ENCODE assay signal across 14 cellular contexts in genomic region chr14:22635980-22636379, GRCh38. TPM values are rescaled to one million over a fixed set of nuclear protein-coding genes. Genes with fewer than 3 reads are reported as not detected.
"Had no signal": no experiment of that assay in that cellular context is flagged by ENCODE, and none has a peak within 500 bp of the region (broad histone marks: within the 10 kb centered on the region; RNA-seq: fewer than 3 reads in every experiment).

No MANE protein-coding gene starts in this region.

RNA-seq across cellular contexts. Expression of gene OR6J1, which starts 8.2 kb away (rescaled TPM):
- total RNA-seq: activated B cell treated with CpG ODN at 0.5 μM for 24 hours; activated CD4-positive, alpha-beta memory T cell treated with anti-CD3 and anti-CD28 coated beads for 36 hours; activated CD4-positive, alpha-beta memory T cell treated with anti-CD3 and anti-CD28 coated beads, Interleukin-2, amount 10 ng/mL, durations not matched to agents 7 days and 5 days; activated CD4-positive, alpha-beta T cell treated with anti-CD3 and anti-CD28 coated beads for 36 hours; activated CD4-positive, alpha-beta T cell treated with anti-CD3 and anti-CD28 coated beads, Interleukin-2, amount 10 ng/mL, durations not matched to agents 24 days and 14 days; activated CD4-positive, alpha-beta T cell treated with anti-CD3 and anti-CD28 coated beads, Interleukin-2, amount 10 ng/mL, durations not matched to agents 7 days and 5 days; activated CD8-positive, alpha-beta memory T cell treated with anti-CD3 and anti-CD28 coated beads for 36 hours; activated CD8-positive, alpha-beta memory T cell treated with anti-CD3 and anti-CD28 coated beads, Interleukin-2, amount 10 ng/mL, durations not matched to agents 7 days and 5 days; activated CD8-positive, alpha-beta T cell treated with anti-CD3 and anti-CD28 coated beads for 36 hours; activated CD8-positive, alpha-beta T cell treated with anti-CD3 and anti-CD28 coated beads, Interleukin-2, amount 10 ng/mL, durations not matched to agents 7 days and 5 days; T-helper 1 cell treated with Interleukin-12 subunit alpha and Interleukin-12 subunit beta and Interleukin-4 antibody, amounts not matched to agents 30 ng/mL and 1 ng/mL, for 36 hours; T-helper 17 cell; T-helper 2 cell treated with Interferon-gamma antibody and Interleukin-4, amounts not matched to agents 100 ng/mL and 5 ng/mL, for 36 hours; WTC11 had no signal
